8 cellular contexts compared by ENCODE assay signal in genomic region chr18:9916067-9916684, GRCh38. TPM values are rescaled to one million over a fixed set of nuclear protein-coding genes. Genes with fewer than 3 reads are reported as not detected.
DNase-seq lines count a peak whose midpoint lies in the region; ATAC-seq and TF ChIP-seq lines count a peak whose summit lies in the region.

No MANE protein-coding gene starts in this region.

- H3K9me2 ChIP-seq in OCI-LY7 (ENCODE audit: insufficient read depth, low read length), result no peaks in the 10 kb centered on the region

- BruUV-seq in OCI-LY7 (replicated peaks; lab: Mats Ljungman, UMichigan), result TSS peak; percentile 62

- ATAC-seq in HG02588 (IDR thresholded peaks at IDR 0.05; ENCODE audit: unreplicated experiment) (no peak), GM21619 (IDR thresholded peaks at IDR 0.05; ENCODE audit: unreplicated experiment) (no peak)

- no peak overlapping the region for H3K14ac ChIP-seq in trophoblast cell (ENCODE audit: low read length)

- peaks cover 15% of the 10 kb centered on the region for H3K36me3 Mint-ChIP-seq in endothelial cell (ENCODE audit: low read depth, unreplicated experiment)

- H3K4ac ChIP-seq in trophoblast cell (ENCODE audit: low read depth, low read length), result peak overlapping the region; percentile 60

- no peak overlapping the region for H4K91ac ChIP-seq in trophoblast cell (ENCODE audit: low read depth, low read length)

- no peak overlapping the region for H3K9ac ChIP-seq in trophoblast cell (ENCODE audit: low read length)

- H2BK120ac ChIP-seq in trophoblast cell (ENCODE audit: insufficient read depth, low read length, poor library complexity), result no peak overlapping the region

- peak; percentile 19 for DNase-seq in EL
- no peak for DNase-seq in OCI-LY7 (ENCODE audit: low spot score)
- DNase-seq in endothelial cell (ENCODE audit: low spot score), result no peak
- DNase-seq in trophoblast cell, result no peak
- DNase-seq in COLO829 (ENCODE audit: low spot score), result no peak
- no peak for DNase-seq in activated CD4-positive, CD25-positive, alpha-beta regulatory T cell (lab: John Stamatoyannopoulos, UW)

- no peak overlapping the region for H4K12ac ChIP-seq in trophoblast cell (ENCODE audit: low read depth, low read length)

- H3K9me3 ChIP-seq in OCI-LY7 (ENCODE audit: low read length), result peaks cover 5% of the 10 kb centered on the region
- H3K9me3 ChIP-seq in trophoblast cell (ENCODE audit: insufficient read depth, low read depth, low read length), result no peaks in the 10 kb centered on the region

- H3K4me2 ChIP-seq in OCI-LY7 (ENCODE audit: low read length) (peak overlapping the region; percentile 92), trophoblast cell (ENCODE audit: low read length) (peak overlapping the region; percentile 43)

- no peak overlapping the region for H2BK12ac ChIP-seq in trophoblast cell (ENCODE audit: low read length)

- H2AK5ac ChIP-seq in trophoblast cell (ENCODE audit: low read length), result no peak overlapping the region

- H4K20me1 ChIP-seq in OCI-LY7 (ENCODE audit: insufficient read depth, low read length), result peaks cover 61% of the 10 kb centered on the region

- intact Hi-C loops in OCI-LY7 (cut with micrococcal nuclease; ENCODE audit: unreplicated experiment), result no loop called here

- no peaks in the 10 kb centered on the region; the same call in 1 of the 2 replicates for H3K36me3 ChIP-seq in OCI-LY7 (ENCODE audit: insufficient read depth, low read length)
- no peaks in the 10 kb centered on the region for H3K36me3 ChIP-seq in trophoblast cell (ENCODE audit: control insufficient read depth in 1 of 2, insufficient read depth in 2 of 2, low read length in 2 of 2)

- peaks cover 9% of the 10 kb centered on the region for H3K27me3 Mint-ChIP-seq in endothelial cell (ENCODE audit: unreplicated experiment)

- H3K27me3 ChIP-seq in trophoblast cell (ENCODE audit: insufficient read depth, low read length), result no peaks in the 10 kb centered on the region

- no CpG with 5 or more reads among the region's 2 CpGs for WGBS in trophoblast cell (ENCODE audit: extremely low coverage, insufficient coverage, insufficient read length)

- H3K4me3 ChIP-seq in OCI-LY7 (ENCODE audit: low read depth, low read length, poor library complexity, severe bottlenecking) (peak overlapping the region; percentile 99), trophoblast cell (ENCODE audit: low read depth, low read length) (no peak overlapping the region)

- no peak overlapping the region for H3K23ac ChIP-seq in trophoblast cell (ENCODE audit: low read length)

- POLR2A ChIA-PET in OCI-LY7 (lab: Charles Lee), result interaction anchor here (1.0 to 1.6 kb wide), 2 partner anchors 11 to 23 kb away, joined by 3 read pairs; no protein-coding TSS in a partner anchor

- no peaks in the 10 kb centered on the region for H3K9me3 Mint-ChIP-seq in endothelial cell (ENCODE audit: unreplicated experiment)

- H4K8ac ChIP-seq in trophoblast cell (ENCODE audit: low read depth, low read length), result no peak overlapping the region

- H3K4me3 Mint-ChIP-seq in endothelial cell (ENCODE audit: unreplicated experiment), result peak overlapping the region; percentile 98

- TF ChIP-seq CTCF in OCI-LY7 (conservative IDR thresholded peaks at IDR 0.05; ENCODE audit: low read length) (no peak), endothelial cell (IDR thresholded peaks at IDR 0.05; ENCODE audit: unreplicated experiment) (no peak)

- H3K27ac Mint-ChIP-seq in endothelial cell (ENCODE audit: unreplicated experiment), result peak overlapping the region; percentile 95

- H3K27ac ChIP-seq in OCI-LY7 (ENCODE audit: low read depth, low read length, poor library complexity, severe bottlenecking), result no peak overlapping the region
- H3K27ac ChIP-seq in trophoblast cell (ENCODE audit: low read depth, low read length), result no peak overlapping the region

- no peak overlapping the region for H3K18ac ChIP-seq in trophoblast cell (ENCODE audit: low read length)

- peaks cover 14% of the 10 kb centered on the region for H3K79me1 ChIP-seq in trophoblast cell (ENCODE audit: low read length)

- H3K4me1 ChIP-seq in OCI-LY7 (ENCODE audit: insufficient read depth, low read length, poor library complexity, severe bottlenecking), result peaks cover 55% of the 10 kb centered on the region
- H3K4me1 ChIP-seq in trophoblast cell (ENCODE audit: control insufficient read depth in 1 of 2, insufficient read depth in 2 of 2, low read length in 2 of 2), result peaks cover 6 to 12% of the 10 kb centered on the region in 2 experiments

- CTCF ChIA-PET in OCI-LY7 (lab: Charles Lee; ENCODE audit: unreplicated experiment), result no interaction called here

- peaks cover 69% of the 10 kb centered on the region for H3K79me2 ChIP-seq in OCI-LY7 (ENCODE audit: insufficient read depth, low read depth, low read length)
- peaks cover 25% of the 10 kb centered on the region for H3K79me2 ChIP-seq in trophoblast cell (ENCODE audit: control insufficient read depth, insufficient read depth, low read length, poor library complexity)

- H2BK5ac ChIP-seq in trophoblast cell (ENCODE audit: low read depth, low read length, poor library complexity), result no peak overlapping the region

- H3K4me1 Mint-ChIP-seq in endothelial cell (ENCODE audit: unreplicated experiment), result peaks cover 27% of the 10 kb centered on the region

- H2AFZ ChIP-seq in OCI-LY7 (ENCODE audit: low read length) (no peak overlapping the region), trophoblast cell (ENCODE audit: insufficient read depth, low read length, poor library complexity) (no peak overlapping the region)

RNA-seq across cellular contexts. Expression of gene VAPA, which starts 2.4 kb away (rescaled TPM):
- total RNA-seq in OCI-LY7 (2014; rRNA removed; shearing (Covaris generic)), result 176 and 184 TPM in 2 replicates
- total RNA-seq in OCI-LY7 (2022) (139 and 151 TPM in 2 replicates), endothelial cell (ENCODE audit: unreplicated experiment) (180 TPM)
- 181 and 185 TPM in 2 replicates for polyA plus RNA-seq in trophoblast cell (2013)

RNA-seq across cellular contexts. Expression of gene TXNDC2, which starts 30.4 kb away (rescaled TPM):
- not detected in 2 replicates for total RNA-seq in OCI-LY7 (2014; rRNA removed; shearing (Covaris generic))
- total RNA-seq in OCI-LY7 (2022), result not detected in 2 replicates
- not detected for total RNA-seq in endothelial cell (ENCODE audit: unreplicated experiment)
- 1.1 and 1.4 TPM in 2 replicates for polyA plus RNA-seq in trophoblast cell (2013)
